2 cellular contexts compared by ENCODE assay signal in the genomic region with DNA sequence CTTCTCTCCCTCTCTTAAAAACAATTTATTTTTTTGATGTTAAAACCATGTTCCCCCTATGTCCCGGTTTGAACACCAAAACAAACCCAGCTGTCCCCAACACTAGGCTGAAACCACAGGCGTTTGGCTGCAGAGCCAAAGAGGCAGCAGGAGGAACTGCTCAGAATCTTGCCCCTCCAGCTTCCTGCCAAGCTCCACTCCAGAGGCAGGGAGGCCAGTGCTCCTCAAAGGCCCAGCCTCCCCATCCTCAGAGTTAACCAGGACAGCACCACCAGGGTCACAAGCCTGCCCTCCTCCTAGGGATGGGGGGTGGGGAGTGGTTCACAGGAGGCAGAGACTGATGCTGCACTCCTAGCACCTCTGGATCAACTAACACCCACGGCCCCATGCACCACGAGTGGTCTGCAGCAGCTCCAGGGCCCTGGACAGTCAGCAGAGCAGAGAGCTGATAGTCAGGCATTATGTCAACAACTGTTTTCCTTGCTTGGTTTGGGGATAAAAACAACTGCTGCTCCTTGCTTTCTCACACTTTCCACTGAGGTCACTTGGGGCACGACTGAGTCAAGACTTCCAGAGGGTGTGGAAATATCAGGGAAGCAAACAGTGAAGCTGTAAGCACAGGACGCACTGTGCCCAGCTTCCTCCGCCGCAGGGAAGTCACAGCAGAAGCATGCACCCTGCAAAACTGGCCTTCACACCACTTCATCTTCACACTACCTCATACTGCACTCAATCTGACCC.
TF ChIP-seq lines count a peak whose summit lies in the region.

No MANE protein-coding gene starts in this region.

TF ChIP-seq in GM12878, 131 proteins besides CTCF, POLR2A, EP300 and RAD21 (continued from another document):
- TF ChIP-seq WRNIP1 (IDR thresholded peaks at IDR 0.05; ENCODE audit: borderline replicate concordance, low read depth, low read length) (no peak), MTA3 (IDR thresholded peaks at IDR 0.05; ENCODE audit: borderline replicate concordance, low read length) (no peak), ZNF207 (IDR thresholded peaks at IDR 0.05; ENCODE audit: borderline replicate concordance) (no peak)
- TF ChIP-seq, protein P1, sequence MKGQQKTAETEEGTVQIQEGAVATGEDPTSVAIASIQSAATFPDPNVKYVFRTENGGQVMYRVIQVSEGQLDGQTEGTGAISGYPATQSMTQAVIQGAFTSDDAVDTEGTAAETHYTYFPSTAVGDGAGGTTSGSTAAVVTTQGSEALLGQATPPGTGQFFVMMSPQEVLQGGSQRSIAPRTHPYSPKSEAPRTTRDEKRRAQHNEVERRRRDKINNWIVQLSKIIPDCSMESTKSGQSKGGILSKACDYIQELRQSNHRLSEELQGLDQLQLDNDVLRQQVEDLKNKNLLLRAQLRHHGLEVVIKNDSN (IDR thresholded peaks at IDR 0.05; ENCODE audit: borderline replicate concordance, extremely low read length, insufficient read depth, low read depth, low read length): no peak

TF ChIP-seq in SK-N-SH treated with all-trans-retinoic acid at 6 μM for 48 hours, 23 proteins besides CTCF, POLR2A, EP300 and RAD21 (continued from another document):
- TF ChIP-seq, protein P2, sequence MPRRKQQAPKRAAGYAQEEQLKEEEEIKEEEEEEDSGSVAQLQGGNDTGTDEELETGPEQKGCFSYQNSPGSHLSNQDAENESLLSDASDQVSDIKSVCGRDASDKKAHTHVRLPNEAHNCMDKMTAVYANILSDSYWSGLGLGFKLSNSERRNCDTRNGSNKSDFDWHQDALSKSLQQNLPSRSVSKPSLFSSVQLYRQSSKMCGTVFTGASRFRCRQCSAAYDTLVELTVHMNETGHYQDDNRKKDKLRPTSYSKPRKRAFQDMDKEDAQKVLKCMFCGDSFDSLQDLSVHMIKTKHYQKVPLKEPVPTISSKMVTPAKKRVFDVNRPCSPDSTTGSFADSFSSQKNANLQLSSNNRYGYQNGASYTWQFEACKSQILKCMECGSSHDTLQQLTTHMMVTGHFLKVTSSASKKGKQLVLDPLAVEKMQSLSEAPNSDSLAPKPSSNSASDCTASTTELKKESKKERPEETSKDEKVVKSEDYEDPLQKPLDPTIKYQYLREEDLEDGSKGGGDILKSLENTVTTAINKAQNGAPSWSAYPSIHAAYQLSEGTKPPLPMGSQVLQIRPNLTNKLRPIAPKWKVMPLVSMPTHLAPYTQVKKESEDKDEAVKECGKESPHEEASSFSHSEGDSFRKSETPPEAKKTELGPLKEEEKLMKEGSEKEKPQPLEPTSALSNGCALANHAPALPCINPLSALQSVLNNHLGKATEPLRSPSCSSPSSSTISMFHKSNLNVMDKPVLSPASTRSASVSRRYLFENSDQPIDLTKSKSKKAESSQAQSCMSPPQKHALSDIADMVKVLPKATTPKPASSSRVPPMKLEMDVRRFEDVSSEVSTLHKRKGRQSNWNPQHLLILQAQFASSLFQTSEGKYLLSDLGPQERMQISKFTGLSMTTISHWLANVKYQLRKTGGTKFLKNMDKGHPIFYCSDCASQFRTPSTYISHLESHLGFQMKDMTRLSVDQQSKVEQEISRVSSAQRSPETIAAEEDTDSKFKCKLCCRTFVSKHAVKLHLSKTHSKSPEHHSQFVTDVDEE (CRISPR knock-in tag; IDR thresholded peaks at IDR 0.05): no peak
- TF ChIP-seq SNAI2 (CRISPR knock-in tag; IDR thresholded peaks at IDR 0.05) (no peak), ZNF70 (CRISPR knock-in tag; IDR thresholded peaks at IDR 0.05) (no peak), ESRRG (CRISPR knock-in tag; IDR thresholded peaks at IDR 0.05) (no peak), ZFP30 (CRISPR knock-in tag; IDR thresholded peaks at IDR 0.05) (no peak)
